Comparison of ENCODE assay signal across 11 cellular contexts in genomic region chr12:68565391-68565903, GRCh38. TPM values are rescaled to one million over a fixed set of nuclear protein-coding genes. Genes with fewer than 3 reads are reported as not detected.
DNase-seq lines count a peak whose midpoint lies in the region; ATAC-seq and TF ChIP-seq lines count a peak whose summit lies in the region.
"Had no signal": no experiment of that assay in that cellular context is flagged by ENCODE, and none has a peak within 500 bp of the region (broad histone marks: within the 10 kb centered on the region; RNA-seq: fewer than 3 reads in every experiment).

No MANE protein-coding gene starts in this region.

- H3K9me3 Mint-ChIP-seq in HFFc6 (no peaks in the 10 kb centered on the region), immature natural killer cell (no peaks in the 10 kb centered on the region)
- no peaks in the 10 kb centered on the region for H3K9me3 Mint-ChIP-seq in activated T-helper 1 cell treated with anti-CD3 and anti-CD28 coated beads, Interleukin-12 subunit alpha, Interleukin-12 subunit beta, Interleukin-2, Interleukin-4 antibody, amounts not matched to agents 30 ng/mL and 10 ng/mL and 1 ng/mL, durations not matched to agents 14 hours and 24 hours and 36 hours

- H3K4me3 ChIP-seq in AG04449 (ENCODE audit: low read depth, low read length): no peak overlapping the region
- H3K4me3 ChIP-seq: lower lobe of right lung had no signal

- H3K4me3 Mint-ChIP-seq in HFFc6 (peak overlapping the region; percentile 67), immature natural killer cell (peak overlapping the region in 2 of 5 donors; percentile 13 to 16)
- H3K4me3 Mint-ChIP-seq in activated T-helper 1 cell treated with anti-CD3 and anti-CD28 coated beads, Interleukin-12 subunit alpha, Interleukin-12 subunit beta, Interleukin-2, Interleukin-4 antibody, amounts not matched to agents 30 ng/mL and 10 ng/mL and 1 ng/mL, durations not matched to agents 14 hours and 24 hours and 36 hours: peak overlapping the region; percentile 1

- intact Hi-C loops in activated T-helper 1 cell treated with anti-CD3 and anti-CD28 coated beads, Interleukin-12 subunit alpha, Interleukin-12 subunit beta, Interleukin-2, Interleukin-4 antibody, amounts not matched to agents 30 ng/mL and 10 ng/mL and 1 ng/mL, durations not matched to agents 14 hours and 24 hours and 36 hours (cut with micrococcal nuclease): loop anchor here (1.0 to 2.0 kb wide), 6 partner anchors 21 to 201 kb away; partner anchors contain the start of gene RAP1B

- TF ChIP-seq CTCF in AG04449 (IDR thresholded peaks at IDR 0.05; ENCODE audit: insufficient read depth, low read length, missing control alignments) (no peak), HFFc6 (IDR thresholded peaks at IDR 0.05) (no peak)

- CTCF ChIA-PET in AG04449 (lab: Yijun Ruan, JAX): interaction anchor here (1.6 kb wide), 1 partner anchor 20 kb away, joined by 6 read pairs; no protein-coding TSS in a partner anchor

- DNase-seq in AG04449 (ENCODE audit: low read depth, low spot score) (peak; percentile 84), HFFc6 (peak; percentile 96), immature natural killer cell (no peak), NK-92 (lab: John Stamatoyannopoulos, UW; ENCODE audit: unreplicated experiment) (no peak), hippocampal formation (lab: John Stamatoyannopoulos, UW) (no peak)
- DNase-seq in activated T-helper 1 cell treated with anti-CD3 and anti-CD28 coated beads, Interleukin-12 subunit alpha, Interleukin-12 subunit beta, Interleukin-2, Interleukin-4 antibody, amounts not matched to agents 30 ng/mL and 10 ng/mL and 1 ng/mL, durations not matched to agents 14 hours and 24 hours and 36 hours (ENCODE audit: low spot score): no peak
- DNase-seq: aorta, DMS79, lower lobe of right lung had no signal

- ATAC-seq in GM18870 (IDR thresholded peaks at IDR 0.05; ENCODE audit: unreplicated experiment) (no peak), HG02571 (IDR thresholded peaks at IDR 0.05; ENCODE audit: unreplicated experiment) (no peak)
- ATAC-seq: lower lobe of right lung had no signal

- POLR2A ChIA-PET in AG04449 (lab: Yijun Ruan, JAX): no interaction called here

- H3K4me1 Mint-ChIP-seq in HFFc6 (ENCODE audit: low read depth): peaks cover 39% of the 10 kb centered on the region
- H3K4me1 Mint-ChIP-seq in activated T-helper 1 cell treated with anti-CD3 and anti-CD28 coated beads, Interleukin-12 subunit alpha, Interleukin-12 subunit beta, Interleukin-2, Interleukin-4 antibody, amounts not matched to agents 30 ng/mL and 10 ng/mL and 1 ng/mL, durations not matched to agents 14 hours and 24 hours and 36 hours (ENCODE audit: low read depth): peaks cover 24% of the 10 kb centered on the region
- peaks cover 22 to 24% of the 10 kb centered on the region in 2 donors for H3K4me1 Mint-ChIP-seq in immature natural killer cell

- H3K36me3 Mint-ChIP-seq in HFFc6 (ENCODE audit: low read depth): no peaks in the 10 kb centered on the region
- H3K36me3 Mint-ChIP-seq in activated T-helper 1 cell treated with anti-CD3 and anti-CD28 coated beads, Interleukin-12 subunit alpha, Interleukin-12 subunit beta, Interleukin-2, Interleukin-4 antibody, amounts not matched to agents 30 ng/mL and 10 ng/mL and 1 ng/mL, durations not matched to agents 14 hours and 24 hours and 36 hours (ENCODE audit: low read depth): peaks cover 3% of the 10 kb centered on the region
- H3K36me3 Mint-ChIP-seq in immature natural killer cell: no peaks in the 10 kb centered on the region

- H3K27me3 Mint-ChIP-seq in HFFc6 (ENCODE audit: insufficient read depth) (no peaks in the 10 kb centered on the region; the same call in 1 of the 2 replicates), immature natural killer cell (ENCODE audit: low read depth in 3 of 3) (peaks cover 0 to 2% (median 0%) of the 10 kb centered on the region in 3 donors)
- H3K27me3 Mint-ChIP-seq in activated T-helper 1 cell treated with anti-CD3 and anti-CD28 coated beads, Interleukin-12 subunit alpha, Interleukin-12 subunit beta, Interleukin-2, Interleukin-4 antibody, amounts not matched to agents 30 ng/mL and 10 ng/mL and 1 ng/mL, durations not matched to agents 14 hours and 24 hours and 36 hours (ENCODE audit: insufficient read depth): no peaks in the 10 kb centered on the region

- peak overlapping the region; percentile 89 for H3K27ac Mint-ChIP-seq in HFFc6
- H3K27ac Mint-ChIP-seq in activated T-helper 1 cell treated with anti-CD3 and anti-CD28 coated beads, Interleukin-12 subunit alpha, Interleukin-12 subunit beta, Interleukin-2, Interleukin-4 antibody, amounts not matched to agents 30 ng/mL and 10 ng/mL and 1 ng/mL, durations not matched to agents 14 hours and 24 hours and 36 hours: no peak overlapping the region
- H3K27ac Mint-ChIP-seq in immature natural killer cell: peak overlapping the region in 5 of 6 donors; percentile 8 to 62 (median 57)

RNA-seq across cellular contexts. Expression of gene RAP1B, which starts 45.3 kb away (rescaled TPM):
- 100 to 1,000 TPM; 179 to 221 (median 213) TPM for total RNA-seq in HFFc6 (2021; fragmentation: NEBNext Ultra II Directional; extraction: Animal tissue kit (Norgen Biotek cat#: 25700))
- total RNA-seq in activated T-helper 1 cell treated with anti-CD3 and anti-CD28 coated beads, Interleukin-12 subunit alpha, Interleukin-12 subunit beta, Interleukin-2, Interleukin-4 antibody, amounts not matched to agents 30 ng/mL and 10 ng/mL and 1 ng/mL, durations not matched to agents 14 hours and 24 hours and 36 hours: 244 and 263 TPM in 2 replicates
- 1,000 to 10,000 TPM; 1,248 to 1,847 (median 1,256) TPM for polyA plus RNA-seq in immature natural killer cell

Comparison
In these comparisons a context has a peak if more than half of its experiments do, and no peak if none do; other contexts are left out.
1. DNase-seq: peak in AG04449 (single experiment) and HFFc6 (single experiment); none in activated T-helper 1 cell treated with anti-CD3 and anti-CD28 coated beads, Interleukin-12 subunit alpha, Interleukin-12 subunit beta, Interleukin-2, Interleukin-4 antibody, amounts not matched to agents 30 ng/mL and 10 ng/mL and 1 ng/mL, durations not matched to agents 14 hours and 24 hours and 36 hours (single experiment), immature natural killer cell (0 of 3), NK-92 (single experiment) and hippocampal formation (0 of 2).